15 cellular contexts compared by ENCODE assay signal in genomic region chr13:109271991-109272454, GRCh38.
DNase-seq lines count a peak whose midpoint lies in the region; ATAC-seq and TF ChIP-seq lines count a peak whose summit lies in the region.
"Had no signal": no experiment of that assay in that cellular context is flagged by ENCODE, and none has a peak within 500 bp of the region (broad histone marks: within the 10 kb centered on the region; RNA-seq: fewer than 3 reads in every experiment).

No MANE protein-coding gene starts in this region.

- DNase-seq in BE2C (peak; percentile 78), LoVo (ENCODE audit: low spot score) (peak; percentile 61), WTC11 (ENCODE audit: low spot score) (no peak), 8988T (no peak), posterior cingulate gyrus (no peak), GM19240 (ENCODE audit: insufficient read length, low spot score) (no peak)
- DNase-seq: activated CD4-positive, alpha-beta T cell treated with anti-CD3 and anti-CD28 coated beads, Interleukin-2, amount 50 U/mL, for 48 hours; activated naive CD4-positive, alpha-beta T cell treated with Interleukin-2 at 50 U/mL for 16 hours; gastrocnemius medialis; NCI-H1417; nephron progenitor cell; T-cell; uterus had no signal

- peaks cover 69% of the 10 kb centered on the region for H3K4me1 Mint-ChIP-seq in WTC11
- H3K4me1 Mint-ChIP-seq: T-cell had no signal

- H3K9me3 ChIP-seq in BE2C (no peaks in the 10 kb centered on the region), iPS-15b (ENCODE audit: control insufficient read depth, insufficient read depth, low read length) (no peaks in the 10 kb centered on the region)
- H3K9me3 ChIP-seq: gastrocnemius medialis, uterus had no signal

- H3K4me1 ChIP-seq in BE2C (peaks cover 13% of the 10 kb centered on the region), iPS-15b (ENCODE audit: control insufficient read depth, insufficient read depth, low read length) (peaks cover 25% of the 10 kb centered on the region)
- H3K4me1 ChIP-seq: uterus had no signal

- no peak overlapping the region for H3K9ac ChIP-seq in iPS-15b (ENCODE audit: low read depth, low read length)

- intact Hi-C loops in posterior cingulate gyrus (cut with DNase I), result no loop called here

- H3K4me3 ChIP-seq in BE2C (ENCODE audit: low read depth, low read length), result no peak overlapping the region
- peak overlapping the region; percentile 16 for H3K4me3 ChIP-seq in iPS-15b (ENCODE audit: low read depth, low read length)
- H3K4me3 ChIP-seq: gastrocnemius medialis, uterus had no signal

- TF ChIP-seq CTCF in BE2C (IDR thresholded peaks at IDR 0.05; ENCODE audit: low read depth, low read length) (peak; percentile 25; the same call in 1 of the 2 replicates), WTC11 (IDR thresholded peaks at IDR 0.05) (no peak)

- H3K36me3 Mint-ChIP-seq in WTC11, result peaks cover 7% of the 10 kb centered on the region
- H3K36me3 Mint-ChIP-seq: T-cell had no signal

- H3K27me3 ChIP-seq in BE2C (no peaks in the 10 kb centered on the region), iPS-15b (ENCODE audit: control insufficient read depth, insufficient read depth, low read length) (no peaks in the 10 kb centered on the region)
- H3K27me3 ChIP-seq: gastrocnemius medialis, uterus had no signal

- POLR2A ChIA-PET in WTC11 (lab: Charles Lee), result no interaction called here

- H3K27ac Mint-ChIP-seq in WTC11, result peak overlapping the region; percentile 61; the same call in 1 of the 2 replicates
- H3K27ac Mint-ChIP-seq: T-cell had no signal

- ATAC-seq in WTC11 (no peak), GM18520 (IDR thresholded peaks at IDR 0.05; ENCODE audit: unreplicated experiment) (no peak)
- ATAC-seq: gastrocnemius medialis, T-cell had no signal

- peaks cover 3% of the 10 kb centered on the region; the same call in 1 of the 2 replicates for H3K9me3 Mint-ChIP-seq in WTC11
- H3K9me3 Mint-ChIP-seq: nephron progenitor cell had no signal

- CTCF ChIA-PET in WTC11 (lab: Charles Lee), result no interaction called here

- H3K36me3 ChIP-seq in BE2C (no peaks in the 10 kb centered on the region), iPS-15b (ENCODE audit: control insufficient read depth, insufficient read depth, low read length) (no peaks in the 10 kb centered on the region)
- H3K36me3 ChIP-seq: gastrocnemius medialis, uterus had no signal

- H3K27me3 Mint-ChIP-seq in WTC11 (ENCODE audit: low read depth), result peaks cover under 1% of the 10 kb centered on the region; the same call in 1 of the 2 replicates

- H3K4me3 Mint-ChIP-seq in WTC11, result no peak overlapping the region
- H3K4me3 Mint-ChIP-seq: nephron progenitor cell, T-cell had no signal

TF ChIP-seq in WTC11, 78 proteins besides CTCF, POLR2A, EP300 and RAD21:
- TF ChIP-seq NR2C2 (CRISPR knock-in tag; IDR thresholded peaks at IDR 0.05) (no peak), HMGXB4 (CRISPR knock-in tag; IDR thresholded peaks at IDR 0.05) (no peak), ZNF416 (CRISPR knock-in tag; IDR thresholded peaks at IDR 0.05) (no peak), ZNF317 (CRISPR knock-in tag; IDR thresholded peaks at IDR 0.05; ENCODE audit: borderline replicate concordance, low read depth) (no peak), ETV6 (CRISPR knock-in tag; IDR thresholded peaks at IDR 0.05) (no peak), SMAD3 (CRISPR knock-in tag; IDR thresholded peaks at IDR 0.05; ENCODE audit: borderline replicate concordance) (no peak), TEAD1 (CRISPR knock-in tag; IDR thresholded peaks at IDR 0.05) (no peak)
- TF ChIP-seq, protein P1, sequence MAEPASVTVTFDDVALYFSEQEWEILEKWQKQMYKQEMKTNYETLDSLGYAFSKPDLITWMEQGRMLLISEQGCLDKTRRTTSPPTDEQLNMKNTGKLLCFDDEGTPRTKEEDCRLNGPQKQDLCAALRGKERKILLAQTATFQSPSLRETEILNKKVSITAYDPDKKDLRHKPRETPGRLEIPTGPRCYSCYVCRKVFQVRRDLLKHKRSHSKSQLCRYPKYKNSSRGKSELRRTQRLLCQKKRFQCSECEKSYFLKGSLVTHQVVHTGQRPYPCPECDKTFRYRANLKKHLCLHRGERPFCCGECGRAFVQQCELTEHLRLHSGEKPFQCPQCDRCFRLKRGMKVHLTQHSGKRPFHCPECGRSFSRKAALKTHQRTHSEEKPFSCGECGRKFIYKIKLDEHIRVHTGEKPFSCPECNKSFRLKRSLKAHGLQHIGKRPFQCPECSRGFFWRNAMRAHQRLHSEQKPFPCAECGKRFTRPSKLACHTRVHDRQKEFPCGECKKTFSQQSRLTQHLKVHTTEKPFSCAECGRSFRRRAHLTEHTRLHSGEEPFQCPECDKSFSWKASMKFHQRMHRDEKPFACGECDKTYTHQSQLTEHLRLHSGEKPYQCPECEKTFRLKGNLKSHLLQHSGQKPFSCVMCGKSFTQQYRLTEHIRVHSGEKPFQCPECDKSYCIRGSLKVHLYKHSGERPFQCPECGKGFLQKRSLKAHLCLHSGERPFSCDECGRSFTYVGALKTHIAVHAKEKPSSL (CRISPR knock-in tag; conservative IDR thresholded peaks at IDR 0.05), result no peak
- TF ChIP-seq, protein P2, sequence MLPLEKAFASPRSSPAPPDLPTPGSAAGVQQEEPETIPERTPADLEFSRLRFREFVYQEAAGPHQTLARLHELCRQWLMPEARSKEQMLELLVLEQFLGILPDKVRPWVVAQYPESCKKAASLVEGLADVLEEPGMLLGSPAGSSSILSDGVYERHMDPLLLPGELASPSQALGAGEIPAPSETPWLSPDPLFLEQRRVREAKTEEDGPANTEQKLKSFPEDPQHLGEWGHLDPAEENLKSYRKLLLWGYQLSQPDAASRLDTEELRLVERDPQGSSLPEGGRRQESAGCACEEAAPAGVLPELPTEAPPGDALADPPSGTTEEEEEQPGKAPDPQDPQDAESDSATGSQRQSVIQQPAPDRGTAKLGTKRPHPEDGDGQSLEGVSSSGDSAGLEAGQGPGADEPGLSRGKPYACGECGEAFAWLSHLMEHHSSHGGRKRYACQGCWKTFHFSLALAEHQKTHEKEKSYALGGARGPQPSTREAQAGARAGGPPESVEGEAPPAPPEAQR (CRISPR knock-in tag; IDR thresholded peaks at IDR 0.05), result no peak
TF ChIP-seq in WTC11: peak in this region for 0.

Comparison
In these comparisons a context has a peak if more than half of its experiments do, and no peak if none do; other contexts are left out.
1. DNase-seq: peak in BE2C (single experiment) and LoVo (single experiment); none in WTC11 (single experiment), 8988T (single experiment), posterior cingulate gyrus (0 of 10) and GM19240 (single experiment).